Comparison of ENCODE assay signal across 18 cellular contexts in the genomic region with DNA sequence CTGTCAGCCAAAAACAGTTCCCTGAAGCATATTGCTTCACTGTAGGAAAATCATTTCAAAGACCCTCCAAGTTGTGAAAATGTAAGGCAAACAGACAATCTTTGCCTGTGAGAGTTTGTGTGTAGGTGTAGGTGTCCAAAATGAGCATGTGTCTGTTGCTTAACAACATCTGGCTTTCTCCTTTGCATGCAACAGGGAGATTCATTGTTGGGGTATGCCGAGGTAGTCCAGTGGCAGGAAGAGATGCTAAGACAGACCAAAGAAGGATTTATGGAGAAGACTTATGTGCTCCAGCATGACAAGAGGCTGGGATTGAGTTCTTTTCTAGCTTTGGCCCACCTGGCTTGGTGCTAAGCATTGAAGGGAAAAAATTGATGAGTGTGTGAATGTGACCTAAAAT. TPM values are rescaled to one million over a fixed set of nuclear protein-coding genes. Genes with fewer than 3 reads are reported as not detected.
A peak's percentile ranks its signal among the peaks of the same experiment; 100 is the strongest.
DNase-seq lines count a peak whose midpoint lies in the region; ATAC-seq and TF ChIP-seq lines count a peak whose summit lies in the region.
"Had no signal": no experiment of that assay in that cellular context is flagged by ENCODE, and none has a peak within 500 bp of the region (broad histone marks: within the 10 kb centered on the region; RNA-seq: fewer than 3 reads in every experiment).

No MANE protein-coding gene starts in this region.

- no TSS peak for BruUV-seq in PC-3 (replicated peaks; lab: Mats Ljungman, UMichigan)

- H2AFZ ChIP-seq in PC-3 (ENCODE audit: low read length) (no peak overlapping the region), osteoblast (ENCODE audit: low read length) (no peak overlapping the region)

- no peaks in the 10 kb centered on the region for H3F3A ChIP-seq in PC-3 (ENCODE audit: low read length, unreplicated experiment)

- intact Hi-C loops in PC-3 (cut with micrococcal nuclease), result no loop called here

- CTCF ChIA-PET in PC-3 (lab: Charles Lee), result no interaction called here

- H3K36me3 ChIP-seq in PC-3 (ENCODE audit: low read depth, low read length), result no peaks in the 10 kb centered on the region
- H3K36me3 ChIP-seq in osteoblast (ENCODE audit: insufficient read depth, low read length), result no peaks in the 10 kb centered on the region
- H3K36me3 ChIP-seq: BLaER1 had no signal

- DNase-seq in PC-3 (no peak), dermis blood vessel endothelial cell (peak; percentile 17), fibroblast of mammary gland (ENCODE audit: low read depth) (peak; percentile 3), osteoblast (ENCODE audit: insufficient read length, low spot score, missing footprints) (peak; percentile 37), dedifferentiated amniotic fluid mesenchymal stem cell (ENCODE audit: extremely low spot score) (no peak), SK-N-DZ (ENCODE audit: low spot score) (no peak)
- DNase-seq: Caco-2; CD4-positive, CD25-positive, alpha-beta regulatory T cell; CD8-positive, alpha-beta T cell; DMS153; DND-41; GOT3; H7; HCEC 1CT had no signal

- H3K9me3 ChIP-seq in PC-3 (ENCODE audit: low read length), result no peaks in the 10 kb centered on the region
- no peaks in the 10 kb centered on the region for H3K9me3 ChIP-seq in osteoblast (ENCODE audit: low read depth, low read length)
- H3K9me3 ChIP-seq: Caco-2 had no signal

- H3K9me2 ChIP-seq in PC-3 (replicated peaks; ENCODE audit: low read length), result no peaks in the 10 kb centered on the region

- H3K79me2 ChIP-seq in PC-3 (ENCODE audit: low read length) (no peaks in the 10 kb centered on the region), osteoblast (ENCODE audit: insufficient read depth, low read length) (no peaks in the 10 kb centered on the region)

- TF ChIP-seq CTCF in PC-3 (conservative IDR thresholded peaks at IDR 0.05; ENCODE audit: low read depth, low read length) (no peak), fibroblast of mammary gland (conservative IDR thresholded peaks at IDR 0.05; ENCODE audit: control insufficient read depth, insufficient read depth, low read depth, low read length) (no peak), osteoblast (IDR thresholded peaks at IDR 0.05; ENCODE audit: extremely low read depth, low read depth, low read length) (no peak)

- H3K4me3 ChIP-seq in PC-3 (ENCODE audit: low read length) (no peak overlapping the region), fibroblast of mammary gland (ENCODE audit: control insufficient read depth, low read depth, low read length) (no peak overlapping the region), osteoblast (ENCODE audit: insufficient read depth, low read length) (no peak overlapping the region)
- H3K4me3 ChIP-seq: BLaER1 had no signal

- H3K4me2 ChIP-seq in PC-3 (ENCODE audit: low read length) (peak overlapping the region; percentile 62), osteoblast (ENCODE audit: insufficient read depth, low read length) (no peak overlapping the region)
- H3K4me2 ChIP-seq: BLaER1 had no signal

- no peaks in the 10 kb centered on the region for H4K20me1 ChIP-seq in PC-3 (ENCODE audit: low read length)
- no peaks in the 10 kb centered on the region for H4K20me1 ChIP-seq in osteoblast (ENCODE audit: insufficient read depth, low read length)
- H4K20me1 ChIP-seq: BLaER1 had no signal

- H3K27me3 ChIP-seq in PC-3 (ENCODE audit: low read length), result no peaks in the 10 kb centered on the region
- H3K27me3 ChIP-seq in osteoblast (ENCODE audit: insufficient read depth, low read length), result peaks cover 5% of the 10 kb centered on the region
- H3K27me3 ChIP-seq: BLaER1 had no signal

- ATAC-seq in PC-3, result no peak
- ATAC-seq in HG02852 (IDR thresholded peaks at IDR 0.05; ENCODE audit: unreplicated experiment), result no peak
- ATAC-seq: CD8-positive, alpha-beta T cell had no signal

- peak overlapping the region; percentile 44 for H3K27ac ChIP-seq in PC-3 (ENCODE audit: low read length)
- H3K27ac ChIP-seq in osteoblast (ENCODE audit: low read depth, low read length), result no peak overlapping the region
- H3K27ac ChIP-seq: BLaER1, C4-2B had no signal

- H3K9ac ChIP-seq in PC-3 (ENCODE audit: low read length), result no peak overlapping the region
- H3K9ac ChIP-seq: BLaER1 had no signal

- H3K4me1 ChIP-seq in PC-3 (ENCODE audit: insufficient read depth, low read length) (peaks cover 29% of the 10 kb centered on the region), osteoblast (ENCODE audit: insufficient read depth, low read length) (no peaks in the 10 kb centered on the region)
- H3K4me1 ChIP-seq: BLaER1, Caco-2 had no signal

- POLR2A ChIA-PET in PC-3 (lab: Charles Lee; ENCODE audit: unreplicated experiment), result no interaction called here

RNA-seq across cellular contexts. Expression of gene SMAD1, which starts 29.8 kb away (rescaled TPM):
- total RNA-seq in PC-3 (2014; rRNA removed) (13.3 and 14.8 TPM in 2 replicates), dermis blood vessel endothelial cell (127 and 186 TPM in 2 replicates), osteoblast (30.4 and 33.0 TPM in 2 replicates)
- polyA plus RNA-seq in SK-N-DZ (2014; cell fraction: cytosol; rRNA removed), result 21.1 and 21.6 TPM in 2 replicates
- 10.1 and 19.8 TPM in 2 replicates for polyA plus RNA-seq in SK-N-DZ (2014; cell fraction: nucleus; rRNA removed)
- total RNA-seq: B cell; CD8-positive, alpha-beta T cell had no signal

Comparison
In these comparisons a context has a peak if more than half of its experiments do, and no peak if none do; other contexts are left out.
1. DNase-seq: peak in dermis blood vessel endothelial cell (single experiment), fibroblast of mammary gland (single experiment) and osteoblast (single experiment); none in PC-3 (single experiment), dedifferentiated amniotic fluid mesenchymal stem cell (single experiment) and SK-N-DZ (single experiment).